In the genomic region with DNA sequence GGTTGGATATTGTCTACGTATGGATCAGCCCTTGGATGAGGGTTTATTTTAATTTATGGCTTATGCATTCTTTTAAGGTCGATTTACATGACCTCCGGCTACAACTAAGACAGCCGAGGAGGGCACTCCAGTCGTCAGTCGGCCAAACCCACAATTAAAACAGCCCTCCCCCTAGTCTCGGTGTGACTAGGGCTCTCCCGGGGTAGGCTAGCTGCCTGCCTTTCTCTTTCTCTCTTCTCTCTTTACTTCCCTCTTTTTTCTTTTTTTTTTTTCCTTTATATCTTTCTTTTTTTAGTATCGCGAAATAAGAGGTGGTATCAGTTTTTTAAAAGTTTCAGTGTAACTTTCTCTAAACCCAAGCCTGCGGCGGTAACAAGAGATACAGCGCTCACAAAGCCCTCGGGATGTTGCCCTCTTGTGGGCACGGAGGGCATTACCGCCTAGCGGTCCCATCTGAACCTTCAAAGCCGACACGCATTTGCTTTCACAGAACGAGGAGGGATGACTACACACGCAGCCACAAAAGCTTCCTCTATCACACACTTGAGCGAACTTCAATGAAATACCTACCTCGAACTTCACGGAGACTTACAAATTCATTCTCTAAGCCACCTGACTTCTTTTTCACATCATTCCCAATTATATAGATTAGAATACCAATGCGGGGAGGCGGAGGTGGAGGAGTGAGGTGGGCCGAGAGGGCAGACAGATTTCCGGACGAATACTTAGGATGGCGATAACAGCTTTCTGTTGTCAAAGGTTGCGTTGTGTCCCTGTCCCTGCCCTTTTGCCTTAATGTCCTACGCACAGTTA, we compare ENCODE assay signal across 8 cellular contexts.
DNase-seq lines count a peak whose midpoint lies in the region; ATAC-seq, FAIRE-seq and TF ChIP-seq lines count a peak whose summit lies in the region.

No MANE protein-coding gene starts in this region.

- H3K36me3 ChIP-seq in H7 (replicated peaks; ENCODE audit: control insufficient read depth, insufficient read depth, low read length), result no peaks in the 10 kb centered on the region
- peaks cover 11% of the 10 kb centered on the region; the same call in 1 of the 2 replicates for H3K36me3 ChIP-seq in SK-N-MC (ENCODE audit: insufficient read depth, low read length)
- H3K36me3 ChIP-seq in osteoblast (ENCODE audit: insufficient read depth, low read length), result no peaks in the 10 kb centered on the region
- H3K36me3 ChIP-seq in testis (ENCODE audit: low read depth, missing control alignments), result no peaks in the 10 kb centered on the region

- intact Hi-C loops in testis (cut with DNase I; ENCODE audit: low total_unique reads), result no loop called here

- no peaks in the 10 kb centered on the region for H3K9me3 Mint-ChIP-seq in activated naive CD4-positive, alpha-beta T cell treated with anti-CD3 and anti-CD28 coated beads, Interleukin-2, amount 50 U/mL, for 72 hours

- peak overlapping the region in 1 of 2 donors; percentile 84 for H3K27ac Mint-ChIP-seq in activated naive CD4-positive, alpha-beta T cell treated with anti-CD3 and anti-CD28 coated beads, Interleukin-2, amount 50 U/mL, for 72 hours

- H3K79me2 ChIP-seq in osteoblast (ENCODE audit: insufficient read depth, low read length), result no peaks in the 10 kb centered on the region

- H3K4me1 ChIP-seq in osteoblast (ENCODE audit: insufficient read depth, low read length) (peaks cover 10% of the 10 kb centered on the region), testis (peaks cover 21% of the 10 kb centered on the region)

- peak; percentile 69 for FAIRE-seq in G401.6 (lab: Jason Lieb, UNC)

- DNase-seq in H7, result peak; percentile 82
- peak; percentile 82 for DNase-seq in LoVo (ENCODE audit: low spot score)
- peak; percentile 92 for DNase-seq in SK-N-MC (ENCODE audit: low read depth, low spot score)
- DNase-seq in activated naive CD4-positive, alpha-beta T cell treated with anti-CD3 and anti-CD28 coated beads, Interleukin-2, amount 50 U/mL, for 72 hours (ENCODE audit: low spot score in 2 of 2), result peak; percentile 65 to 89
- DNase-seq in glomerular visceral epithelial cell (ENCODE audit: extremely low spot score), result peak; percentile 78
- DNase-seq in osteoblast (ENCODE audit: insufficient read length, low spot score, missing footprints), result peak; percentile 95
- DNase-seq in testis, result peak; percentile 95

- peak overlapping the region; percentile 91 for H2AFZ ChIP-seq in osteoblast (ENCODE audit: low read length)

- 2% methylated on average over 32 of the region's 32 CpGs for WGBS in testis, 2 donors

- H3K27me3 ChIP-seq in H7 (ENCODE audit: control insufficient read depth, insufficient read depth, low read length), result peaks cover 98% of the 10 kb centered on the region
- H3K27me3 ChIP-seq in osteoblast (ENCODE audit: insufficient read depth, low read length), result peaks cover 60% of the 10 kb centered on the region
- H3K27me3 ChIP-seq in testis, result no peaks in the 10 kb centered on the region

- TF ChIP-seq CTCF in osteoblast (IDR thresholded peaks at IDR 0.05; ENCODE audit: extremely low read depth, low read depth, low read length), result peak; percentile 99
- TF ChIP-seq CTCF in testis (IDR thresholded peaks at IDR 0.05), result peak; percentile 91 to 97 (median 93)

- peak overlapping the region; percentile 95 for H3K4me2 ChIP-seq in osteoblast (ENCODE audit: insufficient read depth, low read length)

- H3K36me3 Mint-ChIP-seq in activated naive CD4-positive, alpha-beta T cell treated with anti-CD3 and anti-CD28 coated beads, Interleukin-2, amount 50 U/mL, for 72 hours, result peaks cover 8 to 28% of the 10 kb centered on the region in 2 donors

- ATAC-seq in activated naive CD4-positive, alpha-beta T cell treated with anti-CD3 and anti-CD28 coated beads, Interleukin-2, amount 50 U/mL, for 72 hours, result peak; percentile 85 to 91

- H3K4me3 ChIP-seq in H7 (ENCODE audit: insufficient read depth, low read depth, low read length), result peak overlapping the region; percentile 41
- peak overlapping the region; percentile 97 for H3K4me3 ChIP-seq in SK-N-MC
- H3K4me3 ChIP-seq in osteoblast (ENCODE audit: insufficient read depth, low read length), result peak overlapping the region; percentile 79
- peak overlapping the region; percentile 64 to 75 for H3K4me3 ChIP-seq in testis

- no peak for TF ChIP-seq POLR2A in testis (IDR thresholded peaks at IDR 0.05)

- H3K9me3 ChIP-seq in SK-N-MC (ENCODE audit: low read depth, low read length) (no peaks in the 10 kb centered on the region), osteoblast (ENCODE audit: low read depth, low read length) (no peaks in the 10 kb centered on the region), testis (no peaks in the 10 kb centered on the region)

- H3K27ac ChIP-seq in SK-N-MC, result peak overlapping the region; percentile 97
- H3K27ac ChIP-seq in osteoblast (ENCODE audit: low read depth, low read length), result peak overlapping the region; percentile 56
- H3K27ac ChIP-seq in testis, result peak overlapping the region; percentile 79 to 82

- peak overlapping the region; percentile 98 for H3K9ac ChIP-seq in SK-N-MC (ENCODE audit: insufficient read length)

- H4K20me1 ChIP-seq in osteoblast (ENCODE audit: insufficient read depth, low read length), result peaks cover 2% of the 10 kb centered on the region

Comparison
In these comparisons a context has a peak if more than half of its experiments do, and no peak if none do; other contexts are left out.
1. Peak in every context shown above with its lines: DNase-seq, ATAC-seq, H3K4me3 ChIP-seq and H3K27ac ChIP-seq.
2. H3K4me3 ChIP-seq: peak in every context shown above with its lines; median percentile 97 in SK-N-MC; 79 in osteoblast; 70 in testis; 41 in H7.